27 cellular contexts compared by ENCODE assay signal in the genomic region with DNA sequence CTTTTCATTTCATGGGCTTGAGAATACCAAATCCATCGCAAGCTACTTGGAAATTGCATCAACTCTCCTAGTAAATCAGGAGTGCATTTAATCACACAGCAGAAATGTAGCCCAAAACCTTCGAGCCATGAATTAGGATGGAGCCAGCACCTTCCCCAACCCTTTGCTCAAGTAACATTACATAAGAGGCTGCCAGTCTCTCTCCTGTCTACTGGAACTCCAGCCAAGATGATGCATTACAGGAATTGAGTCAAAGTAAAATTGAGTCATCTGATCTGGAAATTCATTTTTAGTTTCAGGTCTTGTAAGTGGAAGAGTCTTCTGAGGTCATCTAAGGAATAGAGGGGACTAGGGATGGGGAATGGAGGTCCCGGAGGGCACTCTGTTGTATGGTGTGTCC.
DNase-seq lines count a peak whose midpoint lies in the region; ATAC-seq and TF ChIP-seq lines count a peak whose summit lies in the region.
"Had no signal": no experiment of that assay in that cellular context is flagged by ENCODE, and none has a peak within 500 bp of the region (broad histone marks: within the 10 kb centered on the region; RNA-seq: fewer than 3 reads in every experiment).

No MANE protein-coding gene starts in this region.

- H3K4me2 ChIP-seq in PC-3 (ENCODE audit: low read length) = no peak overlapping the region

- no peak overlapping the region for H3K4me3 ChIP-seq in PC-3 (ENCODE audit: low read length)
- H3K4me3 ChIP-seq: K562 had no signal

- no peak overlapping the region for H3K27ac ChIP-seq in PC-3 (ENCODE audit: low read length)
- H3K27ac ChIP-seq: C4-2B, VCaP had no signal

- H3F3A ChIP-seq in PC-3 (ENCODE audit: low read length, unreplicated experiment) = no peaks in the 10 kb centered on the region

- TF ChIP-seq CTCF in PC-3 (conservative IDR thresholded peaks at IDR 0.05; ENCODE audit: low read depth, low read length) = no peak

- no peak overlapping the region for H2AFZ ChIP-seq in PC-3 (ENCODE audit: low read length)

- H3K36me3 ChIP-seq in PC-3 (ENCODE audit: low read depth, low read length) = no peaks in the 10 kb centered on the region

- intact Hi-C loops in PC-3 (cut with micrococcal nuclease) = no loop called here

- no peaks in the 10 kb centered on the region for H3K9me2 ChIP-seq in PC-3 (replicated peaks; ENCODE audit: low read length)

- H3K27me3 ChIP-seq in PC-3 (ENCODE audit: low read length) = no peaks in the 10 kb centered on the region

- ATAC-seq in PC-3 (no peak), HG03442 (IDR thresholded peaks at IDR 0.05; ENCODE audit: unreplicated experiment) (no peak)
- ATAC-seq: activated CD8-positive, alpha-beta memory T cell treated with anti-CD3 and anti-CD28 coated beads, Interleukin-2, amount 10 ng/mL, durations not matched to agents 7 days and 5 days; K562; natural killer cell; stimulated activated naive B cell treated with anti-CD40 and anti-IgM and Interleukin-4, amounts not matched to agents 10 μg/mL and 1 μg/mL and 100 μg/mL, for 72 hours had no signal

- BruUV-seq in PC-3 (replicated peaks; lab: Mats Ljungman, UMichigan) = no TSS peak

- POLR2A ChIA-PET in PC-3 (lab: Charles Lee; ENCODE audit: unreplicated experiment) = no interaction called here

- H3K9me3 ChIP-seq in PC-3 (ENCODE audit: low read length) = no peaks in the 10 kb centered on the region

- DNase-seq in EL (peak; percentile 60), PC-3 (peak; percentile 69), cerebellum (ENCODE audit: low spot score) (peak; percentile 23), kidney tubule cell (ENCODE audit: low spot score) (peak; percentile 71), NCI-H187 (lab: John Stamatoyannopoulos, UW) (no peak), NCI-H2196 (lab: John Stamatoyannopoulos, UW; ENCODE audit: unreplicated experiment) (no peak)
- DNase-seq in activated CD8-positive, alpha-beta memory T cell treated with anti-CD3 and anti-CD28 coated beads, Interleukin-2, amount 50 U/mL, for 4 hours = no peak
- DNase-seq: ACHN; activated CD4-positive, alpha-beta T cell treated with anti-CD3 and anti-CD28 coated beads, Interleukin-2, amount 10 ng/mL, durations not matched to agents 24 days and 14 days; activated CD8-positive, alpha-beta memory T cell treated with anti-CD3 and anti-CD28 coated beads, Interleukin-2, amount 10 ng/mL, durations not matched to agents 7 days and 5 days; aorta; Calu3; DND-41; effector CD4-positive, alpha-beta T cell; erythroblast; islet precursor cell; natural killer cell; NCI-H1436; NCI-H2171; NCI-H526 treated with DMSO at 0.1 percent for 48 hours; retina; stimulated activated CD4-positive, alpha-beta T cell treated with anti-CD3 and anti-CD28 coated beads, Interleukin-2, amount 100 ng/mL, for 48 hours; stimulated activated naive B cell treated with anti-CD40 and anti-IgM and Interleukin-4, amounts not matched to agents 10 μg/mL and 1 μg/mL and 100 μg/mL, for 72 hours had no signal

- H3K79me2 ChIP-seq in PC-3 (ENCODE audit: low read length) = no peaks in the 10 kb centered on the region

- no peak overlapping the region for H3K9ac ChIP-seq in PC-3 (ENCODE audit: low read length)

- CTCF ChIA-PET in PC-3 (lab: Charles Lee) = no interaction called here

- peaks cover 31% of the 10 kb centered on the region for H3K4me1 ChIP-seq in PC-3 (ENCODE audit: insufficient read depth, low read length)

- no peaks in the 10 kb centered on the region for H4K20me1 ChIP-seq in PC-3 (ENCODE audit: low read length)

Comparison
In these comparisons a context has a peak if more than half of its experiments do, and no peak if none do; other contexts are left out.
1. DNase-seq: peak in EL (single experiment), PC-3 (single experiment), cerebellum (single experiment) and kidney tubule cell (single experiment); none in activated CD8-positive, alpha-beta memory T cell treated with anti-CD3 and anti-CD28 coated beads, Interleukin-2, amount 50 U/mL, for 4 hours (single experiment), NCI-H187 (0 of 2) and NCI-H2196 (single experiment).